ENCODE assay signal across 7 cellular contexts in the genomic region with DNA sequence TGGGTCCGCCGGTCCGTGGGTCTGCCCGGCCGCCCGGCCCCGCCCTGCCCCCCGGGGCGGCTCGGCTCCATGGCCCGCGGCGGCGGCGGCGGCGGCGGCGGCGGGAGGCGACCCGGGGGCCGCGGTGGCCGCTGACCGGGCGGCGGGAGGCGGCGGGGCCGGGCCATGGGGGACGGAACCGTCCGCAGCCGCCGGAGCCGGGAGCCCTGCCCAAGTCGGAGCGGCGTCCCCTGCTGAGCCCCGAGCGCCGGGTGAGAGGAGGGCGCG. TPM values are rescaled to one million over a fixed set of nuclear protein-coding genes. Genes with fewer than 3 reads are reported as not detected.
DNase-seq lines count a peak whose midpoint lies in the region; ATAC-seq and TF ChIP-seq lines count a peak whose summit lies in the region.
"Had no signal": no experiment of that assay in that cellular context is flagged by ENCODE, and none has a peak within 500 bp of the region (broad histone marks: within the 10 kb centered on the region; RNA-seq: fewer than 3 reads in every experiment).

No MANE protein-coding gene starts in this region.

- H3K27ac ChIP-seq in gastroesophageal sphincter: peak overlapping the region in 3 of 4 donors; percentile 54 to 80 (median 67)
- no peak overlapping the region for H3K27ac ChIP-seq in thyroid gland

- H3K36me3 ChIP-seq in NT2/D1 (ENCODE audit: insufficient read depth, insufficient read length, low read length): peaks cover 66% of the 10 kb centered on the region
- H3K36me3 ChIP-seq in gastroesophageal sphincter: peaks cover 0 to 44% of the 10 kb centered on the region in 2 donors
- H3K36me3 ChIP-seq in thyroid gland: peaks cover 9 to 14% of the 10 kb centered on the region in 2 donors

- H3K4me3 ChIP-seq in NT2/D1 (ENCODE audit: insufficient read length, low read depth): peak overlapping the region; percentile 64
- peak overlapping the region; percentile 77 to 88 for H3K4me3 ChIP-seq in gastroesophageal sphincter
- peak overlapping the region in 2 of 3 donors; percentile 30 to 52 for H3K4me3 ChIP-seq in thyroid gland (replicated peaks in 1 of 3)

- no CpG with 5 or more reads among the region's 45 CpGs for WGBS in gastroesophageal sphincter (ENCODE audit: low coverage in 1 of 2), 2 donors
- WGBS in thyroid gland, 2 donors: no CpG with 5 or more reads among the region's 45 CpGs

- TF ChIP-seq CTCF in gastroesophageal sphincter (IDR thresholded peaks at IDR 0.05) (no peak), thyroid gland (IDR thresholded peaks at IDR 0.05) (no peak)

- H3K4me1 ChIP-seq in NT2/D1 (ENCODE audit: insufficient read depth, insufficient read length) (peaks cover 30% of the 10 kb centered on the region), gastroesophageal sphincter (peaks cover 4 to 58% (median 37%) of the 10 kb centered on the region in 3 donors), thyroid gland (peaks cover 29 to 42% of the 10 kb centered on the region in 2 donors)

- no peak for DNase-seq in NT2/D1 (ENCODE audit: low read depth, low spot score)
- DNase-seq in thyroid gland: no peak
- DNase-seq in cortex of kidney (lab: John Stamatoyannopoulos, UW): no peak
- no peak for DNase-seq in KG1 (lab: John Stamatoyannopoulos, UW)

- H3K9me3 ChIP-seq in NT2/D1 (ENCODE audit: insufficient read depth, low read length) (no peaks in the 10 kb centered on the region), gastroesophageal sphincter (no peaks in the 10 kb centered on the region), thyroid gland (no peaks in the 10 kb centered on the region)

- ATAC-seq in gastroesophageal sphincter (peak; percentile 6), GM18511 (IDR thresholded peaks at IDR 0.05; ENCODE audit: unreplicated experiment) (no peak)
- ATAC-seq: naive thymus-derived CD8-positive, alpha-beta T cell had no signal

- peak overlapping the region; percentile 81 for H3K9ac ChIP-seq in NT2/D1 (ENCODE audit: insufficient read length, low read depth)

- H3K27me3 ChIP-seq in NT2/D1 (ENCODE audit: insufficient read depth, insufficient read length) (no peaks in the 10 kb centered on the region), gastroesophageal sphincter (no peaks in the 10 kb centered on the region), thyroid gland (no peaks in the 10 kb centered on the region)

- TF ChIP-seq EP300 in gastroesophageal sphincter (IDR thresholded peaks at IDR 0.05): no peak

- intact Hi-C loops in thyroid gland (cut with DNase I): no loop called here

- TF ChIP-seq POLR2A in gastroesophageal sphincter (IDR thresholded peaks at IDR 0.05): no peak
- no peak for TF ChIP-seq POLR2A in thyroid gland (IDR thresholded peaks at IDR 0.05)

RNA-seq across cellular contexts. Expression of a gene that starts 0.2 kb away (rescaled TPM):
- total RNA-seq in gastroesophageal sphincter: 100 to 1,000 TPM in 1 of 4 donors, 10 to 100 TPM in 3; 34.4 to 129 (median 37.6) TPM
- total RNA-seq in thyroid gland: 10 to 100 TPM; 22.3 to 30.3 (median 24.7) TPM

RNA-seq across cellular contexts. Expression of a gene that starts 4.4 kb away (rescaled TPM):
- total RNA-seq in gastroesophageal sphincter: 100 to 1,000 TPM in 1 of 4 donors, 10 to 100 TPM in 3; 67.9 to 107 (median 89.9) TPM
- total RNA-seq in thyroid gland: 100 to 1,000 TPM; 128 to 302 (median 216) TPM

RNA-seq across cellular contexts. Expression of a gene that starts 9.4 kb away (rescaled TPM):
- total RNA-seq in gastroesophageal sphincter: 10 to 100 TPM; 23.5 to 41.9 (median 32.5) TPM
- 10 to 100 TPM; 13.4 to 26.7 (median 22.3) TPM for total RNA-seq in thyroid gland

RNA-seq across cellular contexts. Expression of a gene that starts 12.2 kb away (rescaled TPM):
- total RNA-seq in gastroesophageal sphincter (1 to 10 TPM; 5.0 to 6.2 (median 5.5) TPM), thyroid gland (10 to 100 TPM in 3 of 4 donors, 1 to 10 TPM in 1; 8.0 to 25.4 (median 11.7) TPM)

RNA-seq across cellular contexts. Expression of a gene that starts 32.4 kb away (rescaled TPM):
- total RNA-seq in gastroesophageal sphincter: 10 to 100 TPM; 21.8 to 44.5 (median 24.2) TPM
- total RNA-seq in thyroid gland: 10 to 100 TPM; 21.1 to 48.1 (median 42.0) TPM

Comparison
In these comparisons a context has a peak if more than half of its experiments do, and no peak if none do; other contexts are left out.
1. H3K27ac ChIP-seq: peak in gastroesophageal sphincter (3 of 4); none in thyroid gland (0 of 3).
2. Peak in every context shown above with its lines, with median percentiles within 50 percentile points of each other: H3K4me3 ChIP-seq.